Comparison of ENCODE assay signal across 18 cellular contexts in genomic region chr1:212783976-212784375, GRCh38. TPM values are rescaled to one million over a fixed set of nuclear protein-coding genes. Genes with fewer than 3 reads are reported as not detected.
DNase-seq lines count a peak whose midpoint lies in the region; ATAC-seq and TF ChIP-seq lines count a peak whose summit lies in the region.
"Had no signal": no experiment of that assay in that cellular context is flagged by ENCODE, and none has a peak within 500 bp of the region (broad histone marks: within the 10 kb centered on the region; RNA-seq: fewer than 3 reads in every experiment).

No MANE protein-coding gene starts in this region.

- H3K27ac Mint-ChIP-seq in activated T-cell treated with anti-CD3 and anti-CD28 coated beads, Interleukin-2, amount 50 U/mL, for 24 hours, result peak overlapping the region; percentile 67
- H3K27ac Mint-ChIP-seq in activated T-helper 17 cell treated with anti-CD3 and anti-CD28 coated beads, Interleukin-2, amount 50 U/mL, for 72 hours, result no peak overlapping the region
- H3K27ac Mint-ChIP-seq in stimulated activated effector memory CD8-positive, alpha-beta T cell treated with anti-CD3 and anti-CD28 coated beads, Interleukin-12 subunit alpha, Interleukin-12 subunit beta, amount 100 ng/mL, for 72 hours, result no peak overlapping the region
- H3K27ac Mint-ChIP-seq: B cell had no signal

- no peaks in the 10 kb centered on the region for H3K27me3 Mint-ChIP-seq in activated T-cell treated with anti-CD3 and anti-CD28 coated beads, Interleukin-2, amount 50 U/mL, for 24 hours
- no peaks in the 10 kb centered on the region for H3K27me3 Mint-ChIP-seq in activated T-helper 17 cell treated with anti-CD3 and anti-CD28 coated beads, Interleukin-2, amount 50 U/mL, for 72 hours
- H3K27me3 Mint-ChIP-seq: B cell; CD8-positive, alpha-beta memory T cell had no signal

- DNase-seq in activated T-cell treated with anti-CD3 and anti-CD28 coated beads, Interleukin-2, amount 50 U/mL, for 24 hours, result no peak
- DNase-seq in activated T-cell treated with anti-CD3 and anti-CD28 coated beads, Interleukin-2, amount 50 U/mL, for 1 hour, result no peak
- no peak for DNase-seq in stimulated activated effector memory CD8-positive, alpha-beta T cell treated with anti-CD3 and anti-CD28 coated beads, Interleukin-12 subunit alpha, Interleukin-12 subunit beta, amount 100 ng/mL, for 72 hours (ENCODE audit: low spot score in 2 of 2)
- DNase-seq in NCI-H1105 treated with DMSO at 0.1 percent for 48 hours (lab: John Stamatoyannopoulos, UW) (no peak), NCI-H2171 (lab: John Stamatoyannopoulos, UW) (no peak)
- DNase-seq: CD8-positive, alpha-beta memory T cell; COR-L47; DMS 273 treated with DMSO at 0.1 percent for 48 hours; DMS53; DND-41; EL; GM23248 had no signal

- peaks cover 34% of the 10 kb centered on the region for H3K4me1 Mint-ChIP-seq in activated T-cell treated with anti-CD3 and anti-CD28 coated beads, Interleukin-2, amount 50 U/mL, for 24 hours (ENCODE audit: low read depth)
- peaks cover 17% of the 10 kb centered on the region for H3K4me1 Mint-ChIP-seq in activated T-helper 17 cell treated with anti-CD3 and anti-CD28 coated beads, Interleukin-2, amount 50 U/mL, for 72 hours
- peaks cover 18% of the 10 kb centered on the region for H3K4me1 Mint-ChIP-seq in stimulated activated effector memory CD8-positive, alpha-beta T cell treated with anti-CD3 and anti-CD28 coated beads, Interleukin-12 subunit alpha, Interleukin-12 subunit beta, amount 100 ng/mL, for 72 hours

- POLR2A ChIA-PET in HEK293 (lab: Yijun Ruan, JAX), result no interaction called here

- peak; percentile 75 for ATAC-seq in activated T-helper 17 cell treated with anti-CD3 and anti-CD28 coated beads, Interleukin-2, amount 50 U/mL, for 72 hours (replicated peaks)
- peak; percentile 63 for ATAC-seq in stimulated activated effector memory CD8-positive, alpha-beta T cell treated with anti-CD3 and anti-CD28 coated beads, Interleukin-12 subunit alpha, Interleukin-12 subunit beta, amount 100 ng/mL, for 72 hours

- H3K36me3 ChIP-seq in HEK293 (ENCODE audit: control insufficient read depth in 2 of 2, insufficient read depth in 1 of 2, low read length in 2 of 2), result peaks cover 26 to 66% of the 10 kb centered on the region in 2 experiments

- no peaks in the 10 kb centered on the region for H3K9me3 ChIP-seq in HEK293 (ENCODE audit: control insufficient read depth, insufficient read depth, low read depth, low read length)
- H3K9me3 ChIP-seq: HAP-1 had no signal

- H3K27ac ChIP-seq in HEK293 (ENCODE audit: extremely low read depth, low read depth, low read length), result no peak overlapping the region
- H3K27ac ChIP-seq: GM23248, HL-60 had no signal

- H3K9me3 Mint-ChIP-seq in activated T-cell treated with anti-CD3 and anti-CD28 coated beads, Interleukin-2, amount 50 U/mL, for 24 hours, result no peaks in the 10 kb centered on the region
- H3K9me3 Mint-ChIP-seq in activated T-helper 17 cell treated with anti-CD3 and anti-CD28 coated beads, Interleukin-2, amount 50 U/mL, for 72 hours, result no peaks in the 10 kb centered on the region
- H3K9me3 Mint-ChIP-seq in stimulated activated effector memory CD8-positive, alpha-beta T cell treated with anti-CD3 and anti-CD28 coated beads, Interleukin-12 subunit alpha, Interleukin-12 subunit beta, amount 100 ng/mL, for 72 hours, result no peaks in the 10 kb centered on the region
- H3K9me3 Mint-ChIP-seq: CD8-positive, alpha-beta memory T cell had no signal

- H3K4me1 ChIP-seq in HEK293 (ENCODE audit: control insufficient read depth, insufficient read depth, low read length), result no peaks in the 10 kb centered on the region
- H3K4me1 ChIP-seq: HAP-1 had no signal

- CTCF ChIA-PET in HEK293 (lab: Yijun Ruan, JAX), result interaction anchor here (0.6 to 1.2 kb wide), 4 partner anchors 119 to 514 kb away, joined by 3 to 6 read pairs (median 4); no protein-coding TSS in a partner anchor

- no peak overlapping the region for H3K4me3 ChIP-seq in HEK293 (ENCODE audit: low read depth, low read length)
- H3K4me3 ChIP-seq: BLaER1 treated with 17β-estradiol and CSF1 and Interleukin-3, amounts not matched to agents 10 nM and 100 nM; GM23248; HAP-1 had no signal

- H3K36me3 Mint-ChIP-seq in activated T-cell treated with anti-CD3 and anti-CD28 coated beads, Interleukin-2, amount 50 U/mL, for 24 hours (ENCODE audit: low read depth), result peaks cover 62% of the 10 kb centered on the region
- H3K36me3 Mint-ChIP-seq in activated T-helper 17 cell treated with anti-CD3 and anti-CD28 coated beads, Interleukin-2, amount 50 U/mL, for 72 hours (ENCODE audit: low read depth), result peaks cover 70% of the 10 kb centered on the region
- peaks cover 77% of the 10 kb centered on the region for H3K36me3 Mint-ChIP-seq in stimulated activated effector memory CD8-positive, alpha-beta T cell treated with anti-CD3 and anti-CD28 coated beads, Interleukin-12 subunit alpha, Interleukin-12 subunit beta, amount 100 ng/mL, for 72 hours

- no peak for TF ChIP-seq CTCF in HEK293 (tag by site-specific recombination; IDR thresholded peaks at IDR 0.05)

- H3K4me3 Mint-ChIP-seq in activated T-cell treated with anti-CD3 and anti-CD28 coated beads, Interleukin-2, amount 50 U/mL, for 24 hours, result no peak overlapping the region
- H3K4me3 Mint-ChIP-seq in activated T-helper 17 cell treated with anti-CD3 and anti-CD28 coated beads, Interleukin-2, amount 50 U/mL, for 72 hours, result no peak overlapping the region
- no peak overlapping the region for H3K4me3 Mint-ChIP-seq in stimulated activated effector memory CD8-positive, alpha-beta T cell treated with anti-CD3 and anti-CD28 coated beads, Interleukin-12 subunit alpha, Interleukin-12 subunit beta, amount 100 ng/mL, for 72 hours
- H3K4me3 Mint-ChIP-seq: B cell; CD8-positive, alpha-beta memory T cell had no signal

TF ChIP-seq in HEK293, 187 proteins besides CTCF, POLR2A, EP300 and RAD21:
- no peak for TF ChIP-seq ZFHX2 (tag by site-specific recombination; conservative IDR thresholded peaks at IDR 0.05)
- TF ChIP-seq PRDM1 (tag by site-specific recombination; IDR thresholded peaks at IDR 0.05), result 0 out of 2 replicates have a peak, but pooled peaks have one; percentile 42
- TF ChIP-seq, protein P1, sequence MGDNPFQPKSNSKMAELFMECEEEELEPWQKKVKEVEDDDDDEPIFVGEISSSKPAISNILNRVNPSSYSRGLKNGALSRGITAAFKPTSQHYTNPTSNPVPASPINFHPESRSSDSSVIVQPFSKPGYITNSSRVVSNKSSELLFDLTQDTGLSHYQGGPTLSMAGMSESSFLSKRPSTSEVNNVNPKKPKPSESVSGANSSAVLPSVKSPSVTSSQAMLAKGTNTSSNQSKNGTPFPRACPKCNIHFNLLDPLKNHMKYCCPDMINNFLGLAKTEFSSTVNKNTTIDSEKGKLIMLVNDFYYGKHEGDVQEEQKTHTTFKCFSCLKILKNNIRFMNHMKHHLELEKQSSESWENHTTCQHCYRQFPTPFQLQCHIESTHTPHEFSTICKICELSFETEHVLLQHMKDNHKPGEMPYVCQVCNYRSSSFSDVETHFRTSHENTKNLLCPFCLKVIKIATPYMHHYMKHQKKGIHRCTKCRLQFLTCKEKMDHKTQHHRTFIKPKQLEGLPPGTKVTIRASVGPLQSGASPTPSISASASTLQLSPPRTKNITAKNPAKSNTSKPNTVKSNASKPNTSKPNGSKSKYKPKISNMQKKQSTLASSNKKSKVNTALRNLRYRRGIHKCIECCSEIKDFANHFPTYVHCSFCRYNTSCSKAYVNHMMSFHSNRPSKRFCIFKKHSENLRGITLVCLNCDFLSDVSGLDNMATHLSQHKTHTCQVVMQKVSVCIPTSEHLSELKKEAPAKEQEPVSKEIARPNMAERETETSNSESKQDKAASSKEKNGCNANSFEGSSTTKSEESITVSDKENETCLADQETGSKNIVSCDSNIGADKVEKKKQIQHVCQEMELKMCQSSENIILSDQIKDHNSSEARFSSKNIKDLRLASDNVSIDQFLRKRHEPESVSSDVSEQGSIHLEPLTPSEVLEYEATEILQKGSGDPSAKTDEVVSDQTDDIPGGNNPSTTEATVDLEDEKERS (tag by site-specific recombination; IDR thresholded peaks at IDR 0.05), result no peak

RNA-seq across cellular contexts. Expression of gene NSL1, which starts 7.6 kb away (rescaled TPM):
- total RNA-seq in activated T-helper 17 cell treated with anti-CD3 and anti-CD28 coated beads, Interleukin-2, amount 50 U/mL, for 72 hours, result 10 to 100 TPM; 26.2 to 40.0 TPM

RNA-seq across cellular contexts. Expression of gene TATDN3, which starts 7.7 kb away (rescaled TPM):
- 10 to 100 TPM in 1 of 2 donors, 1 to 10 TPM in 1; 9.8 to 15.5 TPM for total RNA-seq in activated T-helper 17 cell treated with anti-CD3 and anti-CD28 coated beads, Interleukin-2, amount 50 U/mL, for 72 hours
